ENCODE assay signal across 24 cellular contexts in genomic region chr11:60890696-60891095, GRCh38. TPM values are rescaled to one million over a fixed set of nuclear protein-coding genes. Genes with fewer than 3 reads are reported as not detected.
DNase-seq lines count a peak whose midpoint lies in the region; ATAC-seq, FAIRE-seq and TF ChIP-seq lines count a peak whose summit lies in the region.
"Had no signal": no experiment of that assay in that cellular context is flagged by ENCODE, and none has a peak within 500 bp of the region (broad histone marks: within the 10 kb centered on the region; RNA-seq: fewer than 3 reads in every experiment).

No MANE protein-coding gene starts in this region.

- no peak overlapping the region for H3K27ac ChIP-seq in K562 (ENCODE audit: extremely low read depth, low read depth, low read length)
- H3K27ac ChIP-seq in spleen: peak overlapping the region in 5 of 8 donors; percentile 23 to 70 (median 51)
- H3K27ac ChIP-seq: KMS-11, SJCRH30 had no signal

- in situ Hi-C loops in K562 (cut with MboI): loop anchor here (5.0 kb wide), 1 partner anchor 53 kb away; no protein-coding TSS in a partner anchor

- H3K9ac ChIP-seq in Loucy (ENCODE audit: low read depth, low read length, poor library complexity, severe bottlenecking) (peak overlapping the region; percentile 40), K562 (ENCODE audit: insufficient read depth in 1 of 2, low read depth in 2 of 2, low read length in 2 of 2) (peak overlapping the region in 1 of 2 experiments; percentile 72; a peak in 1 of 4 replicates)
- H3K9ac ChIP-seq: KMS-11 had no signal

- peaks cover 2% of the 10 kb centered on the region for H4K20me1 ChIP-seq in Loucy (ENCODE audit: insufficient read depth, low read length, poor library complexity, severe bottlenecking)
- H4K20me1 ChIP-seq in K562 (replicated peaks; ENCODE audit: control insufficient read depth, insufficient read depth, low read length): peaks cover 23% of the 10 kb centered on the region

- H2AFZ ChIP-seq in Loucy (ENCODE audit: low read length) (no peak overlapping the region), K562 (ENCODE audit: low read depth, low read length) (no peak overlapping the region)

- no peak for TF ChIP-seq RAD21 in K562 (CRISPR knock-in tag; conservative IDR thresholded peaks at IDR 0.05 in 1 of 2, IDR thresholded peaks at IDR 0.05 in 1 of 2)

- no TSS peak for BruUV-seq in K562 (replicated peaks; lab: Mats Ljungman, UMichigan)

- peak; percentile 6; the same call in 2 of the 3 replicates for ATAC-seq in K562
- no peak for ATAC-seq in HG03439 (IDR thresholded peaks at IDR 0.05; ENCODE audit: unreplicated experiment)
- ATAC-seq: PC-3 had no signal

- no peaks in the 10 kb centered on the region for H3K9me1 ChIP-seq in K562 (ENCODE audit: control insufficient read depth, insufficient read depth, low read length)

- intact Hi-C loops in K562 (cut with micrococcal nuclease) (no loop called here), spleen (cut with DNase I; ENCODE audit: low total_unique reads) (no loop called here)

- H3K4me3 ChIP-seq in Loucy (ENCODE audit: low read length, poor library complexity, severe bottlenecking) (no peak overlapping the region), K562 (no peak overlapping the region), spleen (no peak overlapping the region)
- H3K4me3 ChIP-seq: SJCRH30 had no signal

- H3K79me2 ChIP-seq in Loucy (ENCODE audit: insufficient read depth, low read length) (no peaks in the 10 kb centered on the region), K562 (ENCODE audit: control insufficient read depth, insufficient read depth, low read length) (no peaks in the 10 kb centered on the region)

- H3K4me1 ChIP-seq in Loucy (ENCODE audit: insufficient read depth, low read length, poor library complexity, severe bottlenecking): peaks cover 29% of the 10 kb centered on the region
- H3K4me1 ChIP-seq in K562 (replicated peaks in 1 of 2; ENCODE audit: control insufficient read depth in 2 of 2, insufficient read depth in 2 of 2, low read length in 2 of 2): peaks cover 7 to 32% of the 10 kb centered on the region in 2 experiments
- peaks cover 0 to 23% (median 17%) of the 10 kb centered on the region in 6 donors for H3K4me1 ChIP-seq in spleen
- H3K4me1 ChIP-seq: SJCRH30 had no signal

- H3K27me3 ChIP-seq in Loucy (ENCODE audit: insufficient read depth, low read length, poor library complexity, severe bottlenecking) (no peaks in the 10 kb centered on the region), K562 (ENCODE audit: control insufficient read depth in 2 of 2, insufficient read depth in 2 of 2, low read length in 2 of 2) (no peaks in the 10 kb centered on the region), spleen (replicated peaks in 1 of 7) (no peaks in the 10 kb centered on the region)
- H3K27me3 ChIP-seq: SJCRH30 had no signal

- peaks cover 22% of the 10 kb centered on the region; the same call in 1 of the 2 replicates for H3K36me3 ChIP-seq in Loucy (ENCODE audit: insufficient read depth, low read length)
- peaks cover 64% of the 10 kb centered on the region for H3K36me3 ChIP-seq in K562 (ENCODE audit: control insufficient read depth, insufficient read depth, low read length)
- peaks cover 0 to 79% (median 49%) of the 10 kb centered on the region in 6 donors for H3K36me3 ChIP-seq in spleen

- CTCF ChIA-PET in K562 (lab: Yijun Ruan, JAX; ENCODE audit: low intra/inter-chr PET ratio): interaction anchor here (2.3 kb wide), 1 partner anchor 60 kb away, joined by 12 read pairs; no protein-coding TSS in a partner anchor

- TF ChIP-seq POLR2A in K562 (conservative IDR thresholded peaks at IDR 0.05) (no peak), spleen (IDR thresholded peaks at IDR 0.05) (no peak)

- no peaks in the 10 kb centered on the region for H3F3A ChIP-seq in Loucy (ENCODE audit: low read depth)

- H3K4me2 ChIP-seq in Loucy (ENCODE audit: low read depth, low read length, poor library complexity, severe bottlenecking): peak overlapping the region; percentile 27
- H3K4me2 ChIP-seq in K562 (ENCODE audit: insufficient read depth, low read length): no peak overlapping the region
- H3K4me2 ChIP-seq: KMS-11 had no signal

- H3K9me3 ChIP-seq in Loucy (ENCODE audit: insufficient read depth, low read depth, low read length): no peaks in the 10 kb centered on the region
- H3K9me3 ChIP-seq in K562 (replicated peaks; ENCODE audit: control insufficient read depth, insufficient read depth, low read depth, low read length): no peaks in the 10 kb centered on the region
- no peaks in the 10 kb centered on the region for H3K9me3 ChIP-seq in spleen
- H3K9me3 ChIP-seq: SJCRH30 had no signal

- TF ChIP-seq EP300 in K562 (IDR thresholded peaks at IDR 0.05; ENCODE audit: low read length): no peak

- H3K9me2 ChIP-seq in Loucy (replicated peaks; ENCODE audit: low read depth, low read length): no peaks in the 10 kb centered on the region

- POLR2A ChIA-PET in K562 (lab: Yijun Ruan, JAX): interaction anchor here (0.7 to 1.6 kb wide), 4 partner anchors 16 to 48 kb away, joined by 3 to 7 read pairs (median 4); partner anchors contain the start of gene PTGDR2

- no peak for FAIRE-seq in K562 (lab: Jason Lieb, UNC)
- FAIRE-seq: GM19239, H1 had no signal

- no peak for TF ChIP-seq CTCF in Loucy (conservative IDR thresholded peaks at IDR 0.05; ENCODE audit: low read length)
- no peak for TF ChIP-seq CTCF in K562 (IDR thresholded peaks at IDR 0.05 in 2 of 3, conservative IDR thresholded peaks at IDR 0.05 in 1 of 3; ENCODE audit: insufficient read depth in 2 of 3, low read depth in 1 of 3, low read length in 3 of 3)
- no peak for TF ChIP-seq CTCF in spleen (IDR thresholded peaks at IDR 0.05 in 8 of 11, conservative IDR thresholded peaks at IDR 0.05 in 3 of 11)

- DNase-seq in activated CD8-positive, alpha-beta memory T cell treated with anti-CD3 and anti-CD28 coated beads, Interleukin-2, amount 50 U/mL, for 48 hours: peak; percentile 38
- no peak for DNase-seq in activated CD8-positive, alpha-beta memory T cell treated with anti-CD3 and anti-CD28 coated beads, Interleukin-2, amount 50 U/mL, for 4 hours
- DNase-seq in K562 (ENCODE audit: extremely low read depth in 1 of 4, low spot score in 3 of 4): peak in 1 of 4 experiments; percentile 21
- DNase-seq in spleen: no peak
- DNase-seq in RKO (ENCODE audit: low spot score): no peak
- DNase-seq in HK-2 (ENCODE audit: unreplicated experiment): no peak
- DNase-seq: 8988T; CD4-positive, alpha-beta T cell; DMS153; GDM1; NCI-H1048; NCI-H1436; NCI-H1930; NCI-H345; NCI-H526; PC-3 had no signal

- WGBS in K562 (ENCODE audit: insufficient coverage, low coverage, missing lambda C conversion rate): 26% methylated on average over 5 of the region's 5 CpGs
- WGBS in spleen, 5 donors: 37 to 51% (median 41%) methylated on average over 5 of the region's 5 CpGs

RNA-seq across cellular contexts. Expression of gene PRPF19, which starts 15.7 kb away (rescaled TPM):
- total RNA-seq in K562 (2011; cell fraction: chromatin; rRNA removed; ENCODE audit: low replicate concordance): 44.6 and 81.5 TPM in 2 replicates
- 57.1 and 61.7 TPM in 2 replicates for total RNA-seq in K562 (2011; cell fraction: nucleolus; rRNA removed)
- total RNA-seq in K562 (2011; cell fraction: nucleoplasm; rRNA removed): 54.4 and 88.4 TPM in 2 replicates
- total RNA-seq in K562 (2014; rRNA removed) (93.5 and 122 TPM in 2 replicates), K562 (2014; rRNA removed; fragmentation: Illumina TruSeq; extraction: Trizol) (58.4 and 68.0 TPM in 2 replicates), K562 (2015; rRNA removed; fragmentation: Illumina TruSeq; extraction: Trizol) (84.9 and 89.6 TPM in 2 replicates), K562 (2021) (193 and 208 TPM in 2 replicates), spleen (10 to 100 TPM; 58.7 to 81.1 (median 73.4) TPM)
- polyA plus RNA-seq in K562 (2011; rRNA removed) (31.5 and 61.8 TPM in 2 replicates), K562 (2014; fragmentation: Illumina TruSeq; extraction: Trizol) (212 and 213 TPM in 2 replicates), K562 (2014; fragmentation: Nextera tagmentation; extraction: Ambion mirVana) (10 to 100 TPM in 1 of 2 experiments, 1 to 10 TPM in 1; 9.4 to 16.5 TPM), K562 (2014; rRNA removed) (73.1 and 73.2 TPM in 2 replicates), spleen (10 to 100 TPM; 65.2 to 76.7 (median 66.4) TPM)
- 40.2 and 96.7 TPM in 2 replicates for polyA plus RNA-seq in K562 (2011; cell fraction: cytosol; rRNA removed)
- 41.7 and 70.4 TPM in 2 replicates for polyA plus RNA-seq in K562 (2011; cell fraction: nucleus; rRNA removed)
- 146 and 194 TPM in 2 replicates for polyA plus RNA-seq in K562 (2012)
- polyA minus RNA-seq in K562 (2011; rRNA and poly(A)+ RNA removed): 23.9 and 28.7 TPM in 2 replicates
- polyA minus RNA-seq in K562 (2011; cell fraction: cytosol; rRNA and poly(A)+ RNA removed): 53.3 and 75.9 TPM in 2 replicates
- polyA minus RNA-seq in K562 (2011; cell fraction: nucleus; rRNA and poly(A)+ RNA removed): 41.1 and 43.4 TPM in 2 replicates

RNA-seq across cellular contexts. Expression of gene TMEM109, which starts 23.3 kb away (rescaled TPM):
- 15.1 and 39.4 TPM in 2 replicates for total RNA-seq in K562 (2011; cell fraction: chromatin; rRNA removed; ENCODE audit: low replicate concordance)
- total RNA-seq in K562 (2011; cell fraction: nucleolus; rRNA removed): 48.2 and 68.0 TPM in 2 replicates
- 65.5 and 90.9 TPM in 2 replicates for total RNA-seq in K562 (2011; cell fraction: nucleoplasm; rRNA removed)
- 26.8 and 48.2 TPM in 2 replicates for total RNA-seq in K562 (2014; rRNA removed)
- 23.3 and 30.5 TPM in 2 replicates for total RNA-seq in K562 (2014; rRNA removed; fragmentation: Illumina TruSeq; extraction: Trizol)
- 31.3 and 32.7 TPM in 2 replicates for total RNA-seq in K562 (2015; rRNA removed; fragmentation: Illumina TruSeq; extraction: Trizol)
- 69.8 and 79.0 TPM in 2 replicates for total RNA-seq in K562 (2021)
- polyA plus RNA-seq in K562 (2011; rRNA removed): 16.2 and 24.9 TPM in 2 replicates
- 21.6 and 39.6 TPM in 2 replicates for polyA plus RNA-seq in K562 (2011; cell fraction: cytosol; rRNA removed)
- polyA plus RNA-seq in K562 (2011; cell fraction: nucleus; rRNA removed): 16.5 and 20.7 TPM in 2 replicates
- 43.2 and 51.4 TPM in 2 replicates for polyA plus RNA-seq in K562 (2012)
- polyA plus RNA-seq in K562 (2014; fragmentation: Illumina TruSeq; extraction: Trizol): 71.3 and 83.1 TPM in 2 replicates
- polyA plus RNA-seq in K562 (2014; fragmentation: Nextera tagmentation; extraction: Ambion mirVana): 10 to 100 TPM in 1 of 2 experiments, 1 to 10 TPM in 1; 9.2 to 18.3 TPM
- polyA plus RNA-seq in K562 (2014; rRNA removed): 31.7 and 44.0 TPM in 2 replicates
- 10.7 and 12.1 TPM in 2 replicates for polyA minus RNA-seq in K562 (2011; rRNA and poly(A)+ RNA removed)
- polyA minus RNA-seq in K562 (2011; cell fraction: cytosol; rRNA and poly(A)+ RNA removed): 20.4 and 24.0 TPM in 2 replicates
- 5.5 and 8.0 TPM in 2 replicates for polyA minus RNA-seq in K562 (2011; cell fraction: nucleus; rRNA and poly(A)+ RNA removed)
- total RNA-seq in spleen: 100 to 1,000 TPM in 6 of 7 donors, 10 to 100 TPM in 1; 82.1 to 125 (median 109) TPM
- polyA plus RNA-seq in spleen: 10 to 100 TPM; 53.6 to 84.7 (median 84.5) TPM

RNA-seq across cellular contexts. Expression of gene ZP1, which starts 23.4 kb away (rescaled TPM):
- not detected in 2 replicates for total RNA-seq in K562 (2011; cell fraction: chromatin; rRNA removed; ENCODE audit: low replicate concordance)
- total RNA-seq in K562 (2011; cell fraction: nucleolus; rRNA removed): not detected in 2 replicates
- total RNA-seq in K562 (2011; cell fraction: nucleoplasm; rRNA removed): not detected in 2 replicates
- total RNA-seq in K562 (2014; rRNA removed) (not detected in 2 replicates), K562 (2014; rRNA removed; fragmentation: Illumina TruSeq; extraction: Trizol) (not detected in 2 replicates), K562 (2015; rRNA removed; fragmentation: Illumina TruSeq; extraction: Trizol) (not detected in 2 replicates), K562 (2021) (not detected in 2 replicates), spleen (not detected)
- polyA plus RNA-seq in K562 (2011; rRNA removed) (0.11 and 0.12 TPM in 2 replicates), K562 (2014; fragmentation: Illumina TruSeq; extraction: Trizol) (not detected in 2 replicates), K562 (2014; fragmentation: Nextera tagmentation; extraction: Ambion mirVana) (not detected), K562 (2014; rRNA removed) (0.15 TPM in 1 of 2 replicates, not detected in the other), spleen (under 1 TPM in 2 of 3 donors, not detected in 1; 0.05 to 0.07 TPM)
- polyA plus RNA-seq in K562 (2011; cell fraction: cytosol; rRNA removed): 0.04 and 0.66 TPM in 2 replicates
- polyA plus RNA-seq in K562 (2011; cell fraction: nucleus; rRNA removed): 0.70 and 0.72 TPM in 2 replicates
- 0.08 TPM in 1 of 2 replicates, not detected in the other for polyA plus RNA-seq in K562 (2012)
- not detected in 2 replicates for polyA minus RNA-seq in K562 (2011; rRNA and poly(A)+ RNA removed)
- polyA minus RNA-seq in K562 (2011; cell fraction: cytosol; rRNA and poly(A)+ RNA removed): not detected in 2 replicates
- 0.56 TPM in 1 of 2 replicates, not detected in the other for polyA minus RNA-seq in K562 (2011; cell fraction: nucleus; rRNA and poly(A)+ RNA removed)
- total RNA-seq: Daoy, H1, MCF 10A, PC-3, SJCRH30 had no signal
- polyA plus RNA-seq: H1 had no signal

RNA-seq across cellular contexts. Expression of gene TMEM132A, which starts 33.6 kb away (rescaled TPM):
- 0.77 and 2.6 TPM in 2 replicates for total RNA-seq in K562 (2011; cell fraction: chromatin; rRNA removed; ENCODE audit: low replicate concordance)
- 1.4 and 2.5 TPM in 2 replicates for total RNA-seq in K562 (2011; cell fraction: nucleolus; rRNA removed)
- total RNA-seq in K562 (2011; cell fraction: nucleoplasm; rRNA removed): 1.2 and 2.1 TPM in 2 replicates
- total RNA-seq in K562 (2014; rRNA removed): 0.12 and 0.14 TPM in 2 replicates
- total RNA-seq in K562 (2014; rRNA removed; fragmentation: Illumina TruSeq; extraction: Trizol): not detected in 2 replicates
- 0.04 TPM in 1 of 2 replicates, not detected in the other for total RNA-seq in K562 (2015; rRNA removed; fragmentation: Illumina TruSeq; extraction: Trizol)
- 0.24 and 0.47 TPM in 2 replicates for total RNA-seq in K562 (2021)
- 0.18 and 0.20 TPM in 2 replicates for polyA plus RNA-seq in K562 (2011; rRNA removed)
- polyA plus RNA-seq in K562 (2011; cell fraction: cytosol; rRNA removed): 0.03 and 0.30 TPM in 2 replicates
- polyA plus RNA-seq in K562 (2011; cell fraction: nucleus; rRNA removed): 1.1 and 3.4 TPM in 2 replicates
- 0.12 and 0.26 TPM in 2 replicates for polyA plus RNA-seq in K562 (2012)
- not detected in 2 replicates for polyA plus RNA-seq in K562 (2014; fragmentation: Illumina TruSeq; extraction: Trizol)
- polyA plus RNA-seq in K562 (2014; fragmentation: Nextera tagmentation; extraction: Ambion mirVana): not detected
- 0.93 and 1.1 TPM in 2 replicates for polyA plus RNA-seq in K562 (2014; rRNA removed)
- 0.15 and 0.46 TPM in 2 replicates for polyA minus RNA-seq in K562 (2011; rRNA and poly(A)+ RNA removed)
- polyA minus RNA-seq in K562 (2011; cell fraction: cytosol; rRNA and poly(A)+ RNA removed): 0.73 and 1.4 TPM in 2 replicates
- polyA minus RNA-seq in K562 (2011; cell fraction: nucleus; rRNA and poly(A)+ RNA removed): 1.8 and 2.2 TPM in 2 replicates
- total RNA-seq in spleen: 10 to 100 TPM in 4 of 7 donors, 1 to 10 TPM in 3; 5.6 to 15.6 (median 13.0) TPM
- polyA plus RNA-seq in spleen: 10 to 100 TPM in 1 of 3 donors, 1 to 10 TPM in 2; 5.7 to 11.4 (median 7.1) TPM
- total RNA-seq: CD4-positive, alpha-beta T cell had no signal

RNA-seq across cellular contexts. Expression of gene PTGDR2, which starts 34.9 kb away (rescaled TPM):
- total RNA-seq in K562 (2011; cell fraction: chromatin; rRNA removed; ENCODE audit: low replicate concordance): 3.5 and 11.1 TPM in 2 replicates
- 9.9 and 14.3 TPM in 2 replicates for total RNA-seq in K562 (2011; cell fraction: nucleolus; rRNA removed)
- 7.9 and 10.4 TPM in 2 replicates for total RNA-seq in K562 (2011; cell fraction: nucleoplasm; rRNA removed)
- total RNA-seq in K562 (2014; rRNA removed) (1.9 and 2.5 TPM in 2 replicates), K562 (2014; rRNA removed; fragmentation: Illumina TruSeq; extraction: Trizol) (0.64 and 0.80 TPM in 2 replicates), K562 (2015; rRNA removed; fragmentation: Illumina TruSeq; extraction: Trizol) (0.87 and 1.1 TPM in 2 replicates), K562 (2021) (2.6 and 3.0 TPM in 2 replicates), spleen (1 to 10 TPM in 1 of 7 donors, under 1 TPM in 5, not detected in 1; 0.16 to 1.1 (median 0.48) TPM)
- polyA plus RNA-seq in K562 (2011; rRNA removed) (1.7 and 1.9 TPM in 2 replicates), K562 (2014; fragmentation: Illumina TruSeq; extraction: Trizol) (1.6 TPM in 2 replicates), K562 (2014; fragmentation: Nextera tagmentation; extraction: Ambion mirVana) (under 1 TPM; 0.51 to 0.55 TPM), K562 (2014; rRNA removed) (0.82 and 1.9 TPM in 2 replicates), spleen (under 1 TPM; 0.10 to 0.22 (median 0.14) TPM)
- 1.8 and 5.9 TPM in 2 replicates for polyA plus RNA-seq in K562 (2011; cell fraction: cytosol; rRNA removed)
- polyA plus RNA-seq in K562 (2011; cell fraction: nucleus; rRNA removed): 2.1 and 3.4 TPM in 2 replicates
- polyA plus RNA-seq in K562 (2012): 5.2 and 7.0 TPM in 2 replicates
- 2.3 and 3.8 TPM in 2 replicates for polyA minus RNA-seq in K562 (2011; rRNA and poly(A)+ RNA removed)
- 3.7 and 4.8 TPM in 2 replicates for polyA minus RNA-seq in K562 (2011; cell fraction: cytosol; rRNA and poly(A)+ RNA removed)
- polyA minus RNA-seq in K562 (2011; cell fraction: nucleus; rRNA and poly(A)+ RNA removed): 2.3 and 2.7 TPM in 2 replicates
- total RNA-seq: H1, MCF 10A, PC-3, SJCRH30 had no signal
